In the genomic region with DNA sequence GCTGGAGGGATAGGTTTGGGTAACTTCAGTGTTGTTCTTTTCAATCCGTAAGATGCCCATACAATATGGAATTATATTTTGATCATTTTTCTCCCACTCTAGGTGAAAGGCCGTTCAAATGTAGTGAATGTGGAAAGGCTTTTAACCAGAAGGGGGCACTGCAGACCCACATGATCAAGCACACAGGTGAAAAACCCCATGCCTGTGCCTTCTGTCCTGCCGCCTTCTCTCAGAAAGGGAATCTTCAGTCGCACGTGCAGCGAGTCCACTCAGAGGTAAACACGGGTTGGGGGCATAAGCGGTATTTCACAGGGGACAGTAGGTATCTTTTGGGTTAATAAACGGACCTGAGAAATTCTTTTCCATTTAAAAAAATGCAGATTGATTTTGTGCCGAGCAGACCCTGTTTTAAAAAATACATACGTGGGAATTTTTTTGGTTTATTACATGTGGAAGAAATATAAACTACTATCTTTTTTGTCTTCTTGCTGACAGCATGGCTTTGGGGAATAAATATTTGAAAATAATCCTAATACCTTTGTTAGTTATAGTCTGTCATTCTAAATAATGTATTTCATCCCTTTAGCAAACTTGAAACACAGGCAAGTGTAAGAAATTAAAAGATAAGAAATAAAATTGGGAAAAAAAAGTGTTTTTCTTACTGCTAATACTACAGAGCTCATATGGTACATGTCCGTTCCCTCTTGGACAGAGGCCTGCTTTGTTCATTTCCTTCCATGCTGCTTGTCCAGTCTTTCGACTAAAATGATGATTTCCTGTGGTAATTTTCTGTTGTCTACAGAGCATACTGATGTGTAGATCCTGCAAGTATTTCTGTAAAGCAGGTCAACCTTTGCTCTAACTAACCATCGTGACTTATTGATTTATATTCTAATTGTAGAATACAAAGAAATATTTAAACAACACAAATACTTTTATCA, we compare ENCODE assay signal across 8 cellular contexts.
DNase-seq lines count a peak whose midpoint lies in the region; ATAC-seq and TF ChIP-seq lines count a peak whose summit lies in the region.

No MANE protein-coding gene starts in this region.

- DNase-seq in AG04449 (ENCODE audit: low read depth, low spot score) (no peak), GM12864 (ENCODE audit: low read depth) (no peak), OCI-M1 (lab: John Stamatoyannopoulos, UW) (peak; percentile 51), brain microvascular endothelial cell (peak; percentile 38), left kidney (ENCODE audit: low read depth, low spot score) (peak; percentile 78), stromal cell of bone marrow (ENCODE audit: low read depth) (peak; percentile 6)

- ATAC-seq in HG03520 (IDR thresholded peaks at IDR 0.05; ENCODE audit: unreplicated experiment) (peak; percentile 68), HG03571 (IDR thresholded peaks at IDR 0.05; ENCODE audit: unreplicated experiment) (no peak)

- H3K36me3 ChIP-seq in brain microvascular endothelial cell (replicated peaks), result peaks cover 5% of the 10 kb centered on the region

- POLR2A ChIA-PET in AG04449 (lab: Yijun Ruan, JAX), result no interaction called here

- no peak overlapping the region for H3K4me3 ChIP-seq in AG04449 (ENCODE audit: low read depth, low read length)
- no peak overlapping the region for H3K4me3 ChIP-seq in GM12864 (ENCODE audit: low read depth, low read length)
- H3K4me3 ChIP-seq in brain microvascular endothelial cell (ENCODE audit: low read depth, low read length), result no peak overlapping the region

- H3K27me3 ChIP-seq in brain microvascular endothelial cell (replicated peaks), result no peaks in the 10 kb centered on the region

- no peak overlapping the region for H3K27ac ChIP-seq in brain microvascular endothelial cell

- TF ChIP-seq CTCF in AG04449 (IDR thresholded peaks at IDR 0.05; ENCODE audit: insufficient read depth, low read length, missing control alignments), result peak; percentile 50
- peak; percentile 70 for TF ChIP-seq CTCF in GM12864 (IDR thresholded peaks at IDR 0.05; ENCODE audit: low read depth, low read length, missing control alignments)
- TF ChIP-seq CTCF in brain microvascular endothelial cell (IDR thresholded peaks at IDR 0.05; ENCODE audit: low read depth, low read length, missing control alignments), result peak; percentile 72

- CTCF ChIA-PET in AG04449 (lab: Yijun Ruan, JAX), result interaction anchor here (1.0 to 2.5 kb wide), 3 partner anchors 9 to 107 kb away, joined by 3 to 8 read pairs (median 5); no protein-coding TSS in a partner anchor

- in situ Hi-C loops in brain microvascular endothelial cell (cut with HindIII; ENCODE audit: low pct_ligation_motif_present, low sequenced_read_pairs), result no loop called here

Comparison
In these comparisons a context has a peak if more than half of its experiments do, and no peak if none do; other contexts are left out.
1. DNase-seq: peak in OCI-M1 (single experiment), brain microvascular endothelial cell (single experiment), left kidney (single experiment) and stromal cell of bone marrow (single experiment); none in AG04449 (single experiment) and GM12864 (single experiment).
2. Peak in every context shown above with its lines, with median percentiles within 50 percentile points of each other: CTCF ChIP-seq.